ENCODE assay signal across 1 cellular context in the genomic region with DNA sequence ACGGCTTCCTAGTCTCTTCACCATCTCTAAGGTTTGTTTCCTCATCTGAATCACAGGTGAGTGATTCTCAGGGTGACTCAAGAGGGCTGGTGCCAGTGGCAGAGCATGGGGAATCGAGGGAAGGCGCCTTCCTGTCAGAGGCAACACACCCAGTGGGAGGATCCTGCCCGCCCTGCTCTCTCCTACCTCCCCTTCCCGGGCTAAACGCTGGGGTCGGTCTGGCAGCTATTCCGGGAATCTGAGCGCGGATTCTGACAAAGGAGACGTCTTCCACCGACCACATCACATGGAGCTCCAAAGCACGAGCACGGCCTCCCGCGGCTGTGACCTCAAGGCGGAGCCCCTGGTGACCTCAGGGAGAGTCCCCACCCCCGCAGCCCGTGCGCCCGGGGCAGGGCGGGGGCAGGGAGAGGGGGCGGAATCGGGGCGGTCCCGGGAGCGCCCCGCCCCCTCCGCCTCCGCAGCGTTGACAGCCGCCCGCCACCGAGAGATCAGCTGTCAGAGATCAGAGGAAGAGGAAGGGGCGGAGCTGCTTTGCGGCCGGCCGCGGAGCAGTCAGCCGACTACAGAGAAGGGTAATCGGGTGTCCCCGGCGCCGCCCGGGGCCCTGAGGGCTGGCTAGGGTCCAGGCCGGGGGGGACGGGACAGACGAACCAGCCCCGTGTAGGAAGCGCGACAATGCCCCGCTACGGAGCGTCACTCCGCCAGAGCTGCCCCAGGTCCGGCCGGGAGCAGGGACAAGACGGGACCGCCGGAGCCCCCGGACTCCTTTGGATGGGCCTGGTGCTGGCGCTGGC.
TF ChIP-seq lines count a peak whose summit lies in the region.

A gene (plus strand): TSS at position 554 of the 797 bp plus-strand sequence. CDS start 125 bp downstream, at position 679.

TF ChIP-seq in A549, 52 proteins besides CTCF, POLR2A, EP300 and RAD21 (continued from another document):
- TF ChIP-seq, protein P1, sequence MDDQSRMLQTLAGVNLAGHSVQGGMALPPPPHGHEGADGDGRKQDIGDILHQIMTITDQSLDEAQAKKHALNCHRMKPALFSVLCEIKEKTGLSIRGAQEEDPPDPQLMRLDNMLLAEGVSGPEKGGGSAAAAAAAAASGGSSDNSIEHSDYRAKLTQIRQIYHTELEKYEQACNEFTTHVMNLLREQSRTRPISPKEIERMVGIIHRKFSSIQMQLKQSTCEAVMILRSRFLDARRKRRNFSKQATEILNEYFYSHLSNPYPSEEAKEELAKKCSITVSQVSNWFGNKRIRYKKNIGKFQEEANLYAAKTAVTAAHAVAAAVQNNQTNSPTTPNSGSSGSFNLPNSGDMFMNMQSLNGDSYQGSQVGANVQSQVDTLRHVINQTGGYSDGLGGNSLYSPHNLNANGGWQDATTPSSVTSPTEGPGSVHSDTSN (IDR thresholded peaks at IDR 0.05), result peak; percentile 67; the same call in 1 of the 2 replicates
